3 cellular contexts compared by ENCODE assay signal in the genomic region with DNA sequence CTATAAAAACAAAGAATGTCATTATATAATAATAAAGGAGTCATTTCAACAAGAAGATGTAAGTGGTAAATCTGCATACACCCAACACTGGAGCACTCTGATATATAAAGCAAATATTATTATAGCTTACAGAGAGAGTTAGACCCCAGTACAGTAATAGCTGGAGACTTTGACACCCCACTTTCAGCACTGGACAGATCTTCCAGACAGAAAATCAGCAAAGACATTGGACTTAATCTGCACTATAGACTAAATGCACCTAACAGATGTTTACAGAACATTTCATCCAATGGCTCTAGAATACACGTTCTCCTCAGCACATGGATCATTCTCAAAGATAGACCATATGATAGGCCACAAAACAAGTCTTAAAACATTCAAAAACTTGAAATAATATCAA.
TF ChIP-seq lines count a peak whose summit lies in the region.

No MANE protein-coding gene starts in this region.

TF ChIP-seq in liver, 16 proteins besides CTCF, POLR2A, EP300 and RAD21:
- TF ChIP-seq REST (IDR thresholded peaks at IDR 0.05): peak; percentile 25
- TF ChIP-seq, protein P1, sequence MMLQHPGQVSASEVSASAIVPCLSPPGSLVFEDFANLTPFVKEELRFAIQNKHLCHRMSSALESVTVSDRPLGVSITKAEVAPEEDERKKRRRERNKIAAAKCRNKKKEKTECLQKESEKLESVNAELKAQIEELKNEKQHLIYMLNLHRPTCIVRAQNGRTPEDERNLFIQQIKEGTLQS (IDR thresholded peaks at IDR 0.05): no peak

TF ChIP-seq in Ishikawa, 13 proteins besides CTCF, POLR2A, EP300 and RAD21:
- TF ChIP-seq REST (IDR thresholded peaks at IDR 0.05; ENCODE audit: low read depth) (peak; percentile 75), ZBTB7A (IDR thresholded peaks at IDR 0.05; ENCODE audit: low read depth) (no peak)

TF ChIP-seq in GM12878, 131 proteins besides CTCF, POLR2A, EP300 and RAD21:
- peak; percentile 62; the same call in 1 of the 2 replicates for TF ChIP-seq REST (IDR thresholded peaks at IDR 0.05; ENCODE audit: low read depth, low read length)
- TF ChIP-seq, protein P2, sequence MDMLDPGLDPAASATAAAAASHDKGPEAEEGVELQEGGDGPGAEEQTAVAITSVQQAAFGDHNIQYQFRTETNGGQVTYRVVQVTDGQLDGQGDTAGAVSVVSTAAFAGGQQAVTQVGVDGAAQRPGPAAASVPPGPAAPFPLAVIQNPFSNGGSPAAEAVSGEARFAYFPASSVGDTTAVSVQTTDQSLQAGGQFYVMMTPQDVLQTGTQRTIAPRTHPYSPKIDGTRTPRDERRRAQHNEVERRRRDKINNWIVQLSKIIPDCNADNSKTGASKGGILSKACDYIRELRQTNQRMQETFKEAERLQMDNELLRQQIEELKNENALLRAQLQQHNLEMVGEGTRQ (IDR thresholded peaks at IDR 0.05; ENCODE audit: borderline replicate concordance, low read depth, low read length): no peak
